ENCODE assay signal across 16 cellular contexts in genomic region chr3:127662051-127662469, GRCh38. TPM values are rescaled to one million over a fixed set of nuclear protein-coding genes. Genes with fewer than 3 reads are reported as not detected.
DNase-seq lines count a peak whose midpoint lies in the region; ATAC-seq and TF ChIP-seq lines count a peak whose summit lies in the region.
"Had no signal": no experiment of that assay in that cellular context is flagged by ENCODE, and none has a peak within 500 bp of the region (broad histone marks: within the 10 kb centered on the region; RNA-seq: fewer than 3 reads in every experiment).

No MANE protein-coding gene starts in this region.

- H4K12ac ChIP-seq in trophoblast cell (ENCODE audit: low read depth, low read length), result no peak overlapping the region

- no CpG with 5 or more reads among the region's 11 CpGs for WGBS in trophoblast cell (ENCODE audit: extremely low coverage, insufficient coverage, insufficient read length)

- H3K36me3 ChIP-seq in left ventricle myocardium inferior (no peaks in the 10 kb centered on the region), trophoblast cell (ENCODE audit: control insufficient read depth in 1 of 2, insufficient read depth in 2 of 2, low read length in 2 of 2) (no peaks in the 10 kb centered on the region)

- H3K9me3 ChIP-seq in left ventricle myocardium inferior (replicated peaks), result no peaks in the 10 kb centered on the region
- no peaks in the 10 kb centered on the region for H3K9me3 ChIP-seq in trophoblast cell (ENCODE audit: insufficient read depth, low read depth, low read length)
- H3K9me3 ChIP-seq: A549, BE2C, Caco-2 had no signal

- H3K18ac ChIP-seq in trophoblast cell (ENCODE audit: low read length), result no peak overlapping the region

- intact Hi-C loops in left ventricle myocardium inferior (cut with micrococcal nuclease), result no loop called here
- intact Hi-C loops in left cardiac atrium (cut with DNase I), result loop anchor here in 1 of 2 donors (10.0 kb wide), 1 partner anchor 57 kb away; no protein-coding TSS in a partner anchor

- no peak overlapping the region for H3K4me2 ChIP-seq in trophoblast cell (ENCODE audit: low read length)
- H3K4me2 ChIP-seq: A549, GM23338 had no signal

- peak overlapping the region; percentile 44 for H3K27ac ChIP-seq in left ventricle myocardium inferior (replicated peaks)
- no peak overlapping the region for H3K27ac ChIP-seq in trophoblast cell (ENCODE audit: low read depth, low read length)
- H3K27ac ChIP-seq: A549, C4-2B had no signal

- H3K4ac ChIP-seq in trophoblast cell (ENCODE audit: low read depth, low read length), result no peak overlapping the region

- H4K91ac ChIP-seq in trophoblast cell (ENCODE audit: low read depth, low read length), result no peak overlapping the region

- H3K4me1 ChIP-seq in left ventricle myocardium inferior (no peaks in the 10 kb centered on the region), trophoblast cell (ENCODE audit: control insufficient read depth in 1 of 2, insufficient read depth in 2 of 2, low read length in 2 of 2) (no peaks in the 10 kb centered on the region)
- H3K4me1 ChIP-seq: A549, BE2C, Caco-2 had no signal

- no peaks in the 10 kb centered on the region for H3K79me2 ChIP-seq in trophoblast cell (ENCODE audit: control insufficient read depth, insufficient read depth, low read length, poor library complexity)

- H2BK5ac ChIP-seq in trophoblast cell (ENCODE audit: low read depth, low read length, poor library complexity), result no peak overlapping the region

- no peak overlapping the region for H2AK5ac ChIP-seq in trophoblast cell (ENCODE audit: low read length)

- H3K4me3 ChIP-seq in left ventricle myocardium inferior (no peak overlapping the region), trophoblast cell (ENCODE audit: low read depth, low read length) (peak overlapping the region; percentile 37)
- H3K4me3 ChIP-seq: A549, GM23338 had no signal

- no peak overlapping the region for H2BK120ac ChIP-seq in trophoblast cell (ENCODE audit: insufficient read depth, low read length, poor library complexity)

- no peak overlapping the region for H3K14ac ChIP-seq in trophoblast cell (ENCODE audit: low read length)

- H3K27me3 ChIP-seq in left ventricle myocardium inferior (ENCODE audit: low read depth) (no peaks in the 10 kb centered on the region), trophoblast cell (ENCODE audit: insufficient read depth, low read length) (no peaks in the 10 kb centered on the region)
- H3K27me3 ChIP-seq: BE2C had no signal

- ATAC-seq in left cardiac atrium, result no peak
- no peak for ATAC-seq in left lobe of liver
- no peak for ATAC-seq in HG03565 (IDR thresholded peaks at IDR 0.05; ENCODE audit: unreplicated experiment)
- ATAC-seq: A549; CD8-positive, alpha-beta T cell; GM23338 had no signal

- no peaks in the 10 kb centered on the region for H3K79me1 ChIP-seq in trophoblast cell (ENCODE audit: low read length)

- DNase-seq in left ventricle myocardium inferior (no peak), left cardiac atrium (no peak), left lobe of liver (ENCODE audit: low spot score) (peak; percentile 26), trophoblast cell (no peak), ureter (ENCODE audit: low spot score) (peak; percentile 23), retina (no peak)
- DNase-seq: BE2C, Caco-2, DND-41, GDM1, H9 had no signal

- no peak overlapping the region for H4K8ac ChIP-seq in trophoblast cell (ENCODE audit: low read depth, low read length)

- H3K23ac ChIP-seq in trophoblast cell (ENCODE audit: low read length), result no peak overlapping the region

- TF ChIP-seq CTCF in left ventricle myocardium inferior (IDR thresholded peaks at IDR 0.05; ENCODE audit: borderline replicate concordance), result no peak

- no peak overlapping the region for H3K9ac ChIP-seq in trophoblast cell (ENCODE audit: low read length)

- no peak overlapping the region for H2BK12ac ChIP-seq in trophoblast cell (ENCODE audit: low read length)

- no peak overlapping the region for H2AFZ ChIP-seq in trophoblast cell (ENCODE audit: insufficient read depth, low read length, poor library complexity)
- H2AFZ ChIP-seq: GM23338 had no signal

RNA-seq across cellular contexts. Expression of gene ABTB1, which starts 10.7 kb away (rescaled TPM):
- 29.9 TPM for total RNA-seq in left ventricle myocardium inferior
- total RNA-seq in left cardiac atrium, result 10 to 100 TPM; 21.8 to 34.2 TPM
- total RNA-seq in left lobe of liver, result 16.3 TPM
- 3.6 and 4.3 TPM in 2 replicates for polyA plus RNA-seq in trophoblast cell (2013)
- 20.7 TPM for total RNA-seq in ureter

RNA-seq across cellular contexts. Expression of gene PODXL2, which starts 33.1 kb away (rescaled TPM):
- total RNA-seq in left ventricle myocardium inferior, result 1.7 TPM
- 1 to 10 TPM; 1.6 to 3.0 TPM for total RNA-seq in left cardiac atrium
- total RNA-seq in left lobe of liver, result 1.5 TPM
- polyA plus RNA-seq in trophoblast cell (2013), result 0.61 and 0.78 TPM in 2 replicates
- total RNA-seq in ureter, result 15.9 TPM

Comparison
In these comparisons a context has a peak if more than half of its experiments do, and no peak if none do; other contexts are left out.
1. DNase-seq: peak in left lobe of liver (single experiment) and ureter (single experiment); none in left ventricle myocardium inferior (single experiment), left cardiac atrium (single experiment), trophoblast cell (0 of 2) and retina (single experiment).